2 cellular contexts compared by ENCODE assay signal in the genomic region with DNA sequence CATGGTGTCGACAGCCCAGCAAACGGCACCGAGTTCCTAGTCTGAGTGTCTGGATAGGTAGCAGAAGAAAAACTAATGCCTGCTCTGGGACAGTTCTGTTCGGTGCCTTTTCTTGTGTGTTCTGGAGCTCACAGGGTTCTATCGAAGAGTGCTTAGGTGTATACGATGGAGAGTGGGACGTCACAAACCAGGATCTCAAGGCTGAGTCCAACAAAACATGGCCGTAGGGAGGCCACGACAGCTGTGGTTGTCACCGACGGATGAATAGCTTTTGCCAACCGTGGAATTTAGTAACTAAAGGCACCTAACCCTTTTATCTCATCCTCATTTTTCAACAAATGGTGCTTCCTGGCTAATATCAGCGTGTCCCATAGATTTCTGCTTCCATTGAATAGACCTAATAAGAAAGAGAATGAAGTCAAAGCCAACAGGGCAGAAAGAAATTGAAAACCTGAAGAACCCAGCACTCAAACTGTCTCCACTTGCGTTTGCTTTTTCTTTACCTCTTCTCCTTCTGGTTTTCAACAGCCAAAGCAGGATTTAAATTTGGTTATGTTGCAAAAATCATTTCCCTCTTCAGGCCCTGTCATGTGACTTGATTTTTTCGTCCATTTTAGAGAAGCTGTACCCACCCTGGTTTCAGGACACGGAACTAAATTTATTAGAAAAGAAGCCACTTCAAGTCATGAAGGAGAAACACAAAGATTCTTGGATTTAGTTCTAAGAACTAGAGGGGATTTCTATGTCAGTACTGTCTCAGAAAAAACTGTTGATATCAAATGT.
TF ChIP-seq lines count a peak whose summit lies in the region.

No MANE protein-coding gene starts in this region.

TF ChIP-seq in SK-N-SH, 30 proteins besides CTCF, POLR2A, EP300 and RAD21:
- TF ChIP-seq, protein P1, sequence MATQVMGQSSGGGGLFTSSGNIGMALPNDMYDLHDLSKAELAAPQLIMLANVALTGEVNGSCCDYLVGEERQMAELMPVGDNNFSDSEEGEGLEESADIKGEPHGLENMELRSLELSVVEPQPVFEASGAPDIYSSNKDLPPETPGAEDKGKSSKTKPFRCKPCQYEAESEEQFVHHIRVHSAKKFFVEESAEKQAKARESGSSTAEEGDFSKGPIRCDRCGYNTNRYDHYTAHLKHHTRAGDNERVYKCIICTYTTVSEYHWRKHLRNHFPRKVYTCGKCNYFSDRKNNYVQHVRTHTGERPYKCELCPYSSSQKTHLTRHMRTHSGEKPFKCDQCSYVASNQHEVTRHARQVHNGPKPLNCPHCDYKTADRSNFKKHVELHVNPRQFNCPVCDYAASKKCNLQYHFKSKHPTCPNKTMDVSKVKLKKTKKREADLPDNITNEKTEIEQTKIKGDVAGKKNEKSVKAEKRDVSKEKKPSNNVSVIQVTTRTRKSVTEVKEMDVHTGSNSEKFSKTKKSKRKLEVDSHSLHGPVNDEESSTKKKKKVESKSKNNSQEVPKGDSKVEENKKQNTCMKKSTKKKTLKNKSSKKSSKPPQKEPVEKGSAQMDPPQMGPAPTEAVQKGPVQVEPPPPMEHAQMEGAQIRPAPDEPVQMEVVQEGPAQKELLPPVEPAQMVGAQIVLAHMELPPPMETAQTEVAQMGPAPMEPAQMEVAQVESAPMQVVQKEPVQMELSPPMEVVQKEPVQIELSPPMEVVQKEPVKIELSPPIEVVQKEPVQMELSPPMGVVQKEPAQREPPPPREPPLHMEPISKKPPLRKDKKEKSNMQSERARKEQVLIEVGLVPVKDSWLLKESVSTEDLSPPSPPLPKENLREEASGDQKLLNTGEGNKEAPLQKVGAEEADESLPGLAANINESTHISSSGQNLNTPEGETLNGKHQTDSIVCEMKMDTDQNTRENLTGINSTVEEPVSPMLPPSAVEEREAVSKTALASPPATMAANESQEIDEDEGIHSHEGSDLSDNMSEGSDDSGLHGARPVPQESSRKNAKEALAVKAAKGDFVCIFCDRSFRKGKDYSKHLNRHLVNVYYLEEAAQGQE (IDR thresholded peaks at IDR 0.05; ENCODE audit: low read depth, low read length) = peak; percentile 99; the same call in 1 of the 2 replicates
- no peak for TF ChIP-seq FOXJ3 (CRISPR knock-in tag; IDR thresholded peaks at IDR 0.05)
TF ChIP-seq in SK-N-SH: peak in this region for 1.

TF ChIP-seq in SK-N-SH treated with all-trans-retinoic acid at 6 μM for 48 hours, 23 proteins besides CTCF, POLR2A, EP300 and RAD21 (continued from another document):
- TF ChIP-seq, protein P2, sequence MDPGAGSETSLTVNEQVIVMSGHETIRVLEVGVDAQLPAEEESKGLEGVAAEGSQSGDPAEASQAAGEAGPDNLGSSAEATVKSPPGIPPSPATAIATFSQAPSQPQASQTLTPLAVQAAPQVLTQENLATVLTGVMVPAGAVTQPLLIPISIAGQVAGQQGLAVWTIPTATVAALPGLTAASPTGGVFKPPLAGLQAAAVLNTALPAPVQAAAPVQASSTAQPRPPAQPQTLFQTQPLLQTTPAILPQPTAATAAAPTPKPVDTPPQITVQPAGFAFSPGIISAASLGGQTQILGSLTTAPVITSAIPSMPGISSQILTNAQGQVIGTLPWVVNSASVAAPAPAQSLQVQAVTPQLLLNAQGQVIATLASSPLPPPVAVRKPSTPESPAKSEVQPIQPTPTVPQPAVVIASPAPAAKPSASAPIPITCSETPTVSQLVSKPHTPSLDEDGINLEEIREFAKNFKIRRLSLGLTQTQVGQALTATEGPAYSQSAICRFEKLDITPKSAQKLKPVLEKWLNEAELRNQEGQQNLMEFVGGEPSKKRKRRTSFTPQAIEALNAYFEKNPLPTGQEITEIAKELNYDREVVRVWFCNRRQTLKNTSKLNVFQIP (CRISPR knock-in tag; IDR thresholded peaks at IDR 0.05; ENCODE audit: borderline replicate concordance, low read depth) = no peak
- TF ChIP-seq TCF4 (CRISPR knock-in tag; IDR thresholded peaks at IDR 0.05; ENCODE audit: borderline replicate concordance) = no peak
- TF ChIP-seq, protein P3, sequence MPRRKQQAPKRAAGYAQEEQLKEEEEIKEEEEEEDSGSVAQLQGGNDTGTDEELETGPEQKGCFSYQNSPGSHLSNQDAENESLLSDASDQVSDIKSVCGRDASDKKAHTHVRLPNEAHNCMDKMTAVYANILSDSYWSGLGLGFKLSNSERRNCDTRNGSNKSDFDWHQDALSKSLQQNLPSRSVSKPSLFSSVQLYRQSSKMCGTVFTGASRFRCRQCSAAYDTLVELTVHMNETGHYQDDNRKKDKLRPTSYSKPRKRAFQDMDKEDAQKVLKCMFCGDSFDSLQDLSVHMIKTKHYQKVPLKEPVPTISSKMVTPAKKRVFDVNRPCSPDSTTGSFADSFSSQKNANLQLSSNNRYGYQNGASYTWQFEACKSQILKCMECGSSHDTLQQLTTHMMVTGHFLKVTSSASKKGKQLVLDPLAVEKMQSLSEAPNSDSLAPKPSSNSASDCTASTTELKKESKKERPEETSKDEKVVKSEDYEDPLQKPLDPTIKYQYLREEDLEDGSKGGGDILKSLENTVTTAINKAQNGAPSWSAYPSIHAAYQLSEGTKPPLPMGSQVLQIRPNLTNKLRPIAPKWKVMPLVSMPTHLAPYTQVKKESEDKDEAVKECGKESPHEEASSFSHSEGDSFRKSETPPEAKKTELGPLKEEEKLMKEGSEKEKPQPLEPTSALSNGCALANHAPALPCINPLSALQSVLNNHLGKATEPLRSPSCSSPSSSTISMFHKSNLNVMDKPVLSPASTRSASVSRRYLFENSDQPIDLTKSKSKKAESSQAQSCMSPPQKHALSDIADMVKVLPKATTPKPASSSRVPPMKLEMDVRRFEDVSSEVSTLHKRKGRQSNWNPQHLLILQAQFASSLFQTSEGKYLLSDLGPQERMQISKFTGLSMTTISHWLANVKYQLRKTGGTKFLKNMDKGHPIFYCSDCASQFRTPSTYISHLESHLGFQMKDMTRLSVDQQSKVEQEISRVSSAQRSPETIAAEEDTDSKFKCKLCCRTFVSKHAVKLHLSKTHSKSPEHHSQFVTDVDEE (CRISPR knock-in tag; IDR thresholded peaks at IDR 0.05) = no peak
- no peak for TF ChIP-seq RARB (CRISPR knock-in tag; IDR thresholded peaks at IDR 0.05)
